ENCODE assay signal across 8 cellular contexts in genomic region chr2:75199428-75200011, GRCh38. TPM values are rescaled to one million over a fixed set of nuclear protein-coding genes. Genes with fewer than 3 reads are reported as not detected.
DNase-seq lines count a peak whose midpoint lies in the region; ATAC-seq and TF ChIP-seq lines count a peak whose summit lies in the region.

TACR1 (minus strand) TSS chr2:75199520; CDS start chr2:75198934, 586 bp downstream.

- peak within 1 kb of the TSS; percentile 52 for H2AFZ ChIP-seq in ACC112 (ENCODE audit: low read length, unreplicated experiment)

- no peak within 1 kb of the TSS for H3K27ac ChIP-seq in ACC112 (ENCODE audit: low read depth, low read length)

- no peaks in the 10 kb centered on the region for H3K4me1 ChIP-seq in ACC112 (ENCODE audit: control insufficient read depth, insufficient read depth, low read length, unreplicated experiment)

- peaks cover 42% of the 10 kb centered on the region for H3K27me3 ChIP-seq in ACC112 (ENCODE audit: insufficient read depth, low read length)

- DNase-seq in GM13976 (ENCODE audit: low spot score) (peak; percentile 82), SK-N-DZ (ENCODE audit: low spot score) (peak; percentile 73), astrocyte of the spinal cord (ENCODE audit: low read depth, low spot score) (peak; percentile 72), skeletal muscle cell (ENCODE audit: low read depth) (peak; percentile 25), epidermal melanocyte (ENCODE audit: insufficient read length, low spot score) (no peak)

- no peaks in the 10 kb centered on the region for H3K79me2 ChIP-seq in ACC112 (ENCODE audit: control insufficient read depth, insufficient read depth, low read length, unreplicated experiment)

- H3K4me3 ChIP-seq in ACC112 (ENCODE audit: low read depth, low read length) (peak within 1 kb of the TSS; percentile 77), astrocyte of the spinal cord (ENCODE audit: low read depth, low read length) (peak within 1 kb of the TSS; percentile 30), iPS-11a (ENCODE audit: low read depth, low read length) (peak within 1 kb of the TSS; percentile 49), skeletal muscle cell (ENCODE audit: low read depth, low read length) (peak within 1 kb of the TSS; percentile 50)

- peak; percentile 81 for ATAC-seq in HG03095 (IDR thresholded peaks at IDR 0.05; ENCODE audit: unreplicated experiment)

- peak; percentile 45 for TF ChIP-seq CTCF in GM13976 (IDR thresholded peaks at IDR 0.05; ENCODE audit: borderline replicate concordance, control extremely low read depth, extremely low read depth, insufficient read depth, missing control alignments)
- peak; percentile 85 for TF ChIP-seq CTCF in astrocyte of the spinal cord (IDR thresholded peaks at IDR 0.05; ENCODE audit: low read depth, low read length)

- in situ Hi-C loops in GM13976 (cut with MboI; ENCODE audit: low sequenced_read_pairs, unreplicated experiment), result no loop called here
- in situ Hi-C loops in astrocyte of the spinal cord (cut with HindIII; ENCODE audit: low sequenced_read_pairs), result no loop called here

- H3K36me3 ChIP-seq in ACC112 (ENCODE audit: insufficient read depth, low read length), result no peaks in the 10 kb centered on the region

RNA-seq across cellular contexts. Expression of gene TACR1, which starts in this region (rescaled TPM):
- polyA plus RNA-seq in SK-N-DZ (2014; cell fraction: cytosol; rRNA removed), result not detected in 2 replicates
- polyA plus RNA-seq in SK-N-DZ (2014; cell fraction: nucleus; rRNA removed), result not detected in 2 replicates
